Comparison of ENCODE assay signal across 8 cellular contexts in genomic region chr4:185640809-185641675, GRCh38.
DNase-seq lines count a peak whose midpoint lies in the region; ATAC-seq, FAIRE-seq and TF ChIP-seq lines count a peak whose summit lies in the region.

No MANE protein-coding gene starts in this region.

- 31 to 50% (median 44%) methylated on average over 4 of the region's 4 CpGs for WGBS in adrenal gland, 4 donors

- TF ChIP-seq CTCF in GM12872 (IDR thresholded peaks at IDR 0.05; ENCODE audit: insufficient read depth, low read depth, low read length) (peak; percentile 36; the same call in 1 of the 3 replicates), adrenal gland (IDR thresholded peaks at IDR 0.05) (peak; percentile 14 to 61 (median 42)), keratinocyte (optimal IDR thresholded peaks at IDR 0.05 in 1 of 3, IDR thresholded peaks at IDR 0.05 in 1 of 3, conservative IDR thresholded peaks at IDR 0.05 in 1 of 3; ENCODE audit: extremely low read depth in 1 of 3, insufficient read depth in 2 of 3, low read length in 3 of 3) (peak in 1 of 3 experiments; percentile 19), upper lobe of right lung (IDR thresholded peaks at IDR 0.05) (peak; percentile 54)

- ATAC-seq in upper lobe of right lung = peak; percentile 33
- no peak for ATAC-seq in HG03439 (IDR thresholded peaks at IDR 0.05; ENCODE audit: unreplicated experiment)

- FAIRE-seq in A204.1 (lab: Jason Lieb, UNC) = peak; percentile 97
- no peak for FAIRE-seq in keratinocyte (lab: Jason Lieb, UNC)

- H2AFZ ChIP-seq in keratinocyte (ENCODE audit: control insufficient read depth, low read length) = no peak overlapping the region

- H3K36me3 ChIP-seq in adrenal gland (replicated peaks in 1 of 2) (peaks cover 0 to 48% of the 10 kb centered on the region in 2 donors), keratinocyte (ENCODE audit: control insufficient read depth in 2 of 2, extremely low read depth in 1 of 2, insufficient read depth in 2 of 2, low read length in 2 of 2) (no peaks in the 10 kb centered on the region), upper lobe of right lung (no peaks in the 10 kb centered on the region)

- dilution Hi-C loops in keratinocyte (cut with MboI; ENCODE audit: extremely low pct_ligation_motif_present, low sequenced_read_pairs) = loop anchor here (25.0 kb wide), 1 partner anchor 371 kb away; no protein-coding TSS in a partner anchor

- no peaks in the 10 kb centered on the region for H3K79me2 ChIP-seq in keratinocyte (ENCODE audit: control insufficient read depth, insufficient read depth, low read length)

- H3K27ac ChIP-seq in adrenal gland = peak overlapping the region in 4 of 5 donors; percentile 8 to 23 (median 17)
- no peak overlapping the region for H3K27ac ChIP-seq in keratinocyte (ENCODE audit: control insufficient read depth, insufficient read depth, low read length)
- H3K27ac ChIP-seq in upper lobe of right lung = no peak overlapping the region

- H3K9me3 ChIP-seq in adrenal gland (replicated peaks in 1 of 3) (no peaks in the 10 kb centered on the region), keratinocyte (ENCODE audit: control insufficient read depth, low read depth, low read length) (no peaks in the 10 kb centered on the region), upper lobe of right lung (no peaks in the 10 kb centered on the region)

- H3K4me2 ChIP-seq in keratinocyte (ENCODE audit: control insufficient read depth, extremely low read depth, insufficient read depth, low read depth, low read length) = no peak overlapping the region

- intact Hi-C loops in adrenal gland (cut with DNase I) = loop anchor here (10.0 kb wide), 1 partner anchor 384 kb away; no protein-coding TSS in a partner anchor
- intact Hi-C loops in upper lobe of right lung (cut with DNase I) = loop anchor here (10.0 kb wide), 1 partner anchor 384 kb away; no protein-coding TSS in a partner anchor

- H3K4me1 ChIP-seq in adrenal gland (replicated peaks in 1 of 2) = peaks cover 0 to 38% of the 10 kb centered on the region in 2 donors
- H3K4me1 ChIP-seq in keratinocyte (ENCODE audit: control insufficient read depth, extremely low read depth, insufficient read depth, low read length) = no peaks in the 10 kb centered on the region
- H3K4me1 ChIP-seq in upper lobe of right lung = no peaks in the 10 kb centered on the region

- H3K9ac ChIP-seq in keratinocyte (ENCODE audit: control insufficient read depth, extremely low read depth, insufficient read depth, low read length) = no peak overlapping the region

- no peaks in the 10 kb centered on the region for H3K27me3 ChIP-seq in adrenal gland
- peaks cover 11% of the 10 kb centered on the region for H3K27me3 ChIP-seq in keratinocyte (ENCODE audit: control insufficient read depth, extremely low read depth, insufficient read depth, low read length)
- no peaks in the 10 kb centered on the region for H3K27me3 ChIP-seq in upper lobe of right lung

- H3K9me1 ChIP-seq in keratinocyte (ENCODE audit: control insufficient read depth, extremely low read depth, insufficient read depth, low read length) = no peaks in the 10 kb centered on the region

- DNase-seq in NCI-H1694 (lab: John Stamatoyannopoulos, UW) = peak; percentile 72
- no peak for DNase-seq in adrenal gland
- peak; percentile 17 for DNase-seq in keratinocyte (ENCODE audit: low read depth, low spot score)
- no peak for DNase-seq in upper lobe of right lung
- DNase-seq in ureter (ENCODE audit: low spot score) = no peak

- no peak for TF ChIP-seq POLR2A in adrenal gland (IDR thresholded peaks at IDR 0.05)

- H4K20me1 ChIP-seq in keratinocyte (ENCODE audit: control insufficient read depth, extremely low read depth, insufficient read depth, low read length) = no peaks in the 10 kb centered on the region

- H3K4me3 ChIP-seq in adrenal gland (no peak overlapping the region), keratinocyte (ENCODE audit: control insufficient read depth in 2 of 3, extremely low read depth in 1 of 3, insufficient read depth in 2 of 3, low read depth in 1 of 3, low read length in 3 of 3) (no peak overlapping the region), upper lobe of right lung (no peak overlapping the region)

Comparison
In these comparisons a context has a peak if more than half of its experiments do, and no peak if none do; other contexts are left out.
1. DNase-seq: peak in NCI-H1694 (single experiment) and keratinocyte (single experiment); none in adrenal gland (0 of 7), upper lobe of right lung (single experiment) and ureter (single experiment).
2. H3K27ac ChIP-seq: peak in adrenal gland (4 of 5); none in keratinocyte (single experiment) and upper lobe of right lung (single experiment).